15 cellular contexts compared by ENCODE assay signal in the genomic region with DNA sequence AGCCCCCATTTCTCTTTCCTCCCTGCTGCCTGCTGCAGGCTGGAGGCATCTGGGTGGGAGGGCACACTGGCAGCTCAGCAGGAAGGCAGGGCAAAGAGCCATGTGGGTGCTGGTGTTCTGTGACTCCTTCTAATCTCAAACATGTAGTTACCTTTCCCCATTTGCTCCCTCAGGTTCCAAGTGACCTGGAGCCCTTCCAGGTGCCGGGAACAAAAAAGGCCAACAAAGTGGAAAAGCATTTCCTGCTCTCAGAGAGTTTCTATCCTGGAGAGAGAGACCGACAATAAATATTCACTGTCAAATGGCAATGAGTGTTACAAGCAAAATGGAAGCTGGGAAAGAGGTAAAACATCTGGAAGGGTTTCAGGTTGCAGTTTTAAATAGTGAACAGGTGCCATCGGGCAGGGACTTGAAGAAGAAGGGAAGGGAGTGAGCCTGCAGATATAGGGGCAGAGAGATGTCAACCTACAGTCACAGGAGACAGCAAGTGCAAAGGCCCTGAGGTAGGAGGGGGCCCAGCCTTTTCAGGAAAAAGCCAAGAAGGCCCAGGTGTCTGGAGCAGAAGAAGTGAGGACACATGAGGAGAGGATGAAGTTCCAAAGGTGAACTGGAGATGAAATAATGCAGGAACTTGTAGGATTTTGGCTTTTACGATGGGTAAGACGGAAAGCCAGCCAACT. TPM values are rescaled to one million over a fixed set of nuclear protein-coding genes. Genes with fewer than 3 reads are reported as not detected.
A peak's percentile ranks its signal among the peaks of the same experiment; 100 is the strongest.
DNase-seq lines count a peak whose midpoint lies in the region; ATAC-seq, FAIRE-seq and TF ChIP-seq lines count a peak whose summit lies in the region.
"Had no signal": no experiment of that assay in that cellular context is flagged by ENCODE, and none has a peak within 500 bp of the region (broad histone marks: within the 10 kb centered on the region; RNA-seq: fewer than 3 reads in every experiment).

No MANE protein-coding gene starts in this region.

- in situ Hi-C loops in Caki2 (cut with HindIII; ENCODE audit: low pct_unique_long_range_greater_than_20kb, low sequenced_read_pairs) (no loop called here), K562 (cut with MboI) (no loop called here)

- H3K4me3 ChIP-seq in MG63 (no peak overlapping the region), K562 (no peak overlapping the region), left lung (no peak overlapping the region)
- H3K4me3 ChIP-seq: esophagus muscularis mucosa, GM23338, right atrium auricular region, thoracic aorta had no signal

- no peak overlapping the region for H3K9ac ChIP-seq in K562 (ENCODE audit: insufficient read depth in 1 of 2, low read depth in 2 of 2, low read length in 2 of 2)

- H3K36me3 Mint-ChIP-seq in glutamatergic neuron (ENCODE audit: unreplicated experiment): no peaks in the 10 kb centered on the region

- H4K20me1 ChIP-seq in K562 (replicated peaks; ENCODE audit: control insufficient read depth, insufficient read depth, low read length): no peaks in the 10 kb centered on the region

- ATAC-seq in K562: no peak
- peak; percentile 55 for ATAC-seq in left lung
- ATAC-seq in esophagus mucosa: no peak
- no peak for ATAC-seq in HG03442 (IDR thresholded peaks at IDR 0.05; ENCODE audit: unreplicated experiment)
- ATAC-seq: GM23338 had no signal

- H3K27ac ChIP-seq in K562 (ENCODE audit: extremely low read depth, low read depth, low read length) (no peak overlapping the region), left lung (no peak overlapping the region)
- H3K27ac ChIP-seq: esophagus muscularis mucosa, right atrium auricular region, thoracic aorta had no signal

- no peaks in the 10 kb centered on the region for H3K27me3 ChIP-seq in MG63
- H3K27me3 ChIP-seq in K562 (ENCODE audit: control insufficient read depth in 2 of 2, insufficient read depth in 2 of 2, low read length in 2 of 2): no peaks in the 10 kb centered on the region
- no peaks in the 10 kb centered on the region for H3K27me3 ChIP-seq in left lung
- H3K27me3 ChIP-seq: esophagus muscularis mucosa, right atrium auricular region had no signal

- H3K9me3 ChIP-seq in MG63 (no peaks in the 10 kb centered on the region), K562 (replicated peaks; ENCODE audit: control insufficient read depth, insufficient read depth, low read depth, low read length) (no peaks in the 10 kb centered on the region), left lung (no peaks in the 10 kb centered on the region)
- H3K9me3 ChIP-seq: esophagus muscularis mucosa, right atrium auricular region, thoracic aorta had no signal

- H3K4me2 ChIP-seq in K562 (ENCODE audit: insufficient read depth, low read length): no peak overlapping the region
- H3K4me2 ChIP-seq: GM23338 had no signal

- POLR2A ChIA-PET in K562 (lab: Yijun Ruan, JAX): interaction anchor here (2.5 kb wide), 1 partner anchor 12 kb away, joined by 9 read pairs; no protein-coding TSS in a partner anchor

- WGBS in K562 (ENCODE audit: insufficient coverage, low coverage, missing lambda C conversion rate): 72% methylated on average over 5 of the region's 5 CpGs

- H3K4me1 ChIP-seq in K562 (replicated peaks in 1 of 2; ENCODE audit: control insufficient read depth in 2 of 2, insufficient read depth in 2 of 2, low read length in 2 of 2): peaks cover 13 to 37% of the 10 kb centered on the region in 2 experiments; a peak in 4 of 5 replicates
- H3K4me1 ChIP-seq in left lung: peaks cover 0 to 13% of the 10 kb centered on the region in 2 donors

- no peak for TF ChIP-seq RAD21 in K562 (CRISPR knock-in tag; conservative IDR thresholded peaks at IDR 0.05 in 1 of 2, IDR thresholded peaks at IDR 0.05 in 1 of 2)

- CTCF ChIA-PET in K562 (lab: Yijun Ruan, JAX; ENCODE audit: low intra/inter-chr PET ratio): no interaction called here

- no peak for TF ChIP-seq CTCF in K562 (IDR thresholded peaks at IDR 0.05 in 2 of 3, conservative IDR thresholded peaks at IDR 0.05 in 1 of 3; ENCODE audit: insufficient read depth in 2 of 3, low read depth in 1 of 3, low read length in 3 of 3)
- no peak for TF ChIP-seq CTCF in left lung (IDR thresholded peaks at IDR 0.05)
- no peak for TF ChIP-seq CTCF in glutamatergic neuron (IDR thresholded peaks at IDR 0.05; ENCODE audit: partially characterized antibody, unreplicated experiment)

- no peaks in the 10 kb centered on the region for H3K36me3 ChIP-seq in MG63
- no peaks in the 10 kb centered on the region for H3K36me3 ChIP-seq in K562 (ENCODE audit: control insufficient read depth, insufficient read depth, low read length)
- no peaks in the 10 kb centered on the region for H3K36me3 ChIP-seq in left lung
- H3K36me3 ChIP-seq: esophagus muscularis mucosa, right atrium auricular region, thoracic aorta had no signal

- no TSS peak for BruUV-seq in K562 (replicated peaks; lab: Mats Ljungman, UMichigan)

- no peaks in the 10 kb centered on the region for H3K79me2 ChIP-seq in K562 (ENCODE audit: control insufficient read depth, insufficient read depth, low read length)

- intact Hi-C loops in K562 (cut with micrococcal nuclease): no loop called here
- intact Hi-C loops in left lung (cut with DNase I): no loop called here

- peaks cover 3% of the 10 kb centered on the region for H3K9me3 Mint-ChIP-seq in glutamatergic neuron (ENCODE audit: unreplicated experiment)

- no peak for TF ChIP-seq EP300 in K562 (IDR thresholded peaks at IDR 0.05; ENCODE audit: low read length)

- peaks cover 4% of the 10 kb centered on the region for H3K4me1 Mint-ChIP-seq in glutamatergic neuron (ENCODE audit: low read depth, unreplicated experiment)

- no peak overlapping the region for H2AFZ ChIP-seq in K562 (ENCODE audit: low read depth, low read length)
- H2AFZ ChIP-seq: GM23338 had no signal

- no peaks in the 10 kb centered on the region for H3K27me3 Mint-ChIP-seq in glutamatergic neuron (ENCODE audit: unreplicated experiment)

- DNase-seq in Caki2 (ENCODE audit: low read depth): peak; percentile 18
- DNase-seq in MG63: peak; percentile 50
- no peak for DNase-seq in K562 (ENCODE audit: extremely low read depth in 1 of 4, low spot score in 3 of 4)
- peak in 1 of 2 donors; percentile 46 for DNase-seq in left lung
- DNase-seq in glutamatergic neuron: no peak
- DNase-seq: central memory CD4-positive, alpha-beta T cell; NCI-H187; SHP77 had no signal

- FAIRE-seq in K562 (lab: Jason Lieb, UNC): no peak

- H3K4me3 Mint-ChIP-seq in glutamatergic neuron (ENCODE audit: unreplicated experiment): no peak overlapping the region
- H3K4me3 Mint-ChIP-seq: GM23338 had no signal

- H3K9me1 ChIP-seq in K562 (ENCODE audit: control insufficient read depth, insufficient read depth, low read length): no peaks in the 10 kb centered on the region

- TF ChIP-seq POLR2A in K562 (conservative IDR thresholded peaks at IDR 0.05): no peak

- no peak overlapping the region for H3K27ac Mint-ChIP-seq in glutamatergic neuron (ENCODE audit: unreplicated experiment)
- H3K27ac Mint-ChIP-seq: GM23338 had no signal

TF ChIP-seq in K562, 482 proteins besides CTCF, POLR2A, EP300 and RAD21:
- TF ChIP-seq RBM25 (IDR thresholded peaks at IDR 0.05; ENCODE audit: low read depth, low read length, severe bottlenecking) (peak; percentile 81), SMARCA5 (IDR thresholded peaks at IDR 0.05) (peak; percentile 53; the same call in 1 of the 2 replicates), HCFC1 (IDR thresholded peaks at IDR 0.05; ENCODE audit: low read depth, low read length) (no peak), KDM1A (IDR thresholded peaks at IDR 0.05) (peak; percentile 30 to 37; a peak in 3 of 4 replicates), HDAC2 (IDR thresholded peaks at IDR 0.05) (peak; percentile 51; the same call in 1 of the 2 replicates), ZNF75A (CRISPR knock-in tag; IDR thresholded peaks at IDR 0.05) (no peak), SMAD2 (IDR thresholded peaks at IDR 0.05; ENCODE audit: low read depth, low read length) (no peak), RCOR1 (IDR thresholded peaks at IDR 0.05; ENCODE audit: borderline replicate concordance in 1 of 2, low read depth in 2 of 2, low read length in 2 of 2) (0 out of 4 replicates have a peak, but pooled peaks of 1 of the 2 experiments have one; percentile 29), BCOR (IDR thresholded peaks at IDR 0.05) (peak; percentile 84), ZNF431 (CRISPR knock-in tag; IDR thresholded peaks at IDR 0.05) (no peak)
TF ChIP-seq in K562: peak in this region for 6.

RNA-seq across cellular contexts. Expression of a gene that starts 43.6 kb away (rescaled TPM):
- total RNA-seq in Caki2 (2014; rRNA removed; shearing (Covaris generic); ENCODE audit: low replicate concordance): not detected in 2 replicates
- 0.03 TPM in 1 of 2 replicates, not detected in the other for total RNA-seq in MG63 (2014; rRNA removed; shearing (Covaris generic); ENCODE audit: low replicate concordance)
- total RNA-seq in K562 (2011; cell fraction: chromatin; rRNA removed; ENCODE audit: low replicate concordance): not detected in 2 replicates
- total RNA-seq in K562 (2011; cell fraction: nucleolus; rRNA removed): not detected in 2 replicates
- total RNA-seq in K562 (2011; cell fraction: nucleoplasm; rRNA removed): not detected in 2 replicates
- not detected in 2 replicates for total RNA-seq in K562 (2014; rRNA removed)
- not detected in 2 replicates for total RNA-seq in K562 (2014; rRNA removed; fragmentation: Illumina TruSeq; extraction: Trizol)
- total RNA-seq in K562 (2015; rRNA removed; fragmentation: Illumina TruSeq; extraction: Trizol): not detected in 2 replicates
- total RNA-seq in K562 (2021): not detected in 2 replicates
- polyA plus RNA-seq in K562 (2011; rRNA removed): not detected in 2 replicates
- polyA plus RNA-seq in K562 (2011; cell fraction: cytosol; rRNA removed): not detected in 2 replicates
- polyA plus RNA-seq in K562 (2011; cell fraction: nucleus; rRNA removed): not detected in 2 replicates
- 0.01 TPM in 1 of 2 replicates, not detected in the other for polyA plus RNA-seq in K562 (2012)
- not detected in 2 replicates for polyA plus RNA-seq in K562 (2014; fragmentation: Illumina TruSeq; extraction: Trizol)
- not detected for polyA plus RNA-seq in K562 (2014; fragmentation: Nextera tagmentation; extraction: Ambion mirVana)
- 0.09 TPM in 1 of 2 replicates, not detected in the other for polyA plus RNA-seq in K562 (2014; rRNA removed)
- 0.04 TPM in 1 of 2 replicates, not detected in the other for polyA minus RNA-seq in K562 (2011; rRNA and poly(A)+ RNA removed)
- polyA minus RNA-seq in K562 (2011; cell fraction: cytosol; rRNA and poly(A)+ RNA removed): not detected in 2 replicates
- polyA minus RNA-seq in K562 (2011; cell fraction: nucleus; rRNA and poly(A)+ RNA removed): not detected in 2 replicates
- total RNA-seq in left lung: 1 to 10 TPM; 1.3 to 7.7 TPM
- not detected for total RNA-seq in glutamatergic neuron (ENCODE audit: unreplicated experiment)
- total RNA-seq in esophagus mucosa: not detected
- total RNA-seq: esophagus muscularis mucosa, G401, GM23338, right atrium auricular region had no signal
- polyA plus RNA-seq: GM23338 had no signal

Comparison
In these comparisons a context has a peak if more than half of its experiments do, and no peak if none do; other contexts are left out.
1. DNase-seq: peak in Caki2 (single experiment) and MG63 (single experiment); none in K562 (0 of 4) and glutamatergic neuron (single experiment).